ENCODE assay signal across 1 cellular context in genomic region chr9:92963831-92964606, GRCh38.
TF ChIP-seq lines count a peak whose summit lies in the region.

No MANE protein-coding gene starts in this region.

TF ChIP-seq in K562, 482 proteins besides CTCF, POLR2A, EP300 and RAD21 (continued from another document):
- TF ChIP-seq ZNF512 (tag; IDR thresholded peaks at IDR 0.05) = no peak
- no peak for TF ChIP-seq RB1 (IDR thresholded peaks at IDR 0.05; ENCODE audit: low read depth)
- TF ChIP-seq TEAD4 (IDR thresholded peaks at IDR 0.05; ENCODE audit: low read length) = no peak
- TF ChIP-seq TEAD4 (CRISPR knock-in tag; IDR thresholded peaks at IDR 0.05; ENCODE audit: borderline replicate concordance) = no peak
- no peak for TF ChIP-seq CTBP1 (IDR thresholded peaks at IDR 0.05; ENCODE audit: borderline replicate concordance)
- no peak for TF ChIP-seq MCM3 (IDR thresholded peaks at IDR 0.05)
- TF ChIP-seq ZNF140 (CRISPR knock-in tag; IDR thresholded peaks at IDR 0.05) = no peak
- TF ChIP-seq NFE2 (IDR thresholded peaks at IDR 0.05; ENCODE audit: low read depth) = 0 out of 2 replicates have a peak, but pooled peaks have one; percentile 39
- 0 out of 2 replicates have a peak, but pooled peaks have one; percentile 34 for TF ChIP-seq ZNF766 (CRISPR knock-in tag; conservative IDR thresholded peaks at IDR 0.05)
- no peak for TF ChIP-seq ILK (tag; IDR thresholded peaks at IDR 0.05; ENCODE audit: borderline replicate concordance, low read depth)
- TF ChIP-seq E2F5 (CRISPR knock-in tag; IDR thresholded peaks at IDR 0.05) = no peak
- no peak for TF ChIP-seq CEBPZ (IDR thresholded peaks at IDR 0.05; ENCODE audit: borderline replicate concordance, low read depth, low read length)
- TF ChIP-seq ZBTB5 (IDR thresholded peaks at IDR 0.05) = no peak
- TF ChIP-seq ZNF79 (CRISPR knock-in tag; IDR thresholded peaks at IDR 0.05; ENCODE audit: low read depth) = no peak
- no peak for TF ChIP-seq ZNF589 (CRISPR knock-in tag; IDR thresholded peaks at IDR 0.05; ENCODE audit: low read depth)
- no peak for TF ChIP-seq ZNF12 (CRISPR knock-in tag; IDR thresholded peaks at IDR 0.05)
- peak; percentile 17; the same call in 1 of the 2 replicates for TF ChIP-seq SPI1 (IDR thresholded peaks at IDR 0.05; ENCODE audit: borderline replicate concordance, low read depth, low read length)
- no peak for TF ChIP-seq ZNF444 (CRISPR knock-in tag; IDR thresholded peaks at IDR 0.05)
- no peak for TF ChIP-seq ETV1 (tag; conservative IDR thresholded peaks at IDR 0.05; ENCODE audit: low read depth)
- no peak for TF ChIP-seq ZNF507 (tag; conservative IDR thresholded peaks at IDR 0.05)
- TF ChIP-seq CEBPB (tag; IDR thresholded peaks at IDR 0.05) = peak; percentile 86
- TF ChIP-seq KLF1 (tag; IDR thresholded peaks at IDR 0.05) = no peak
- no peak for TF ChIP-seq SRSF1 (IDR thresholded peaks at IDR 0.05; ENCODE audit: low read depth, low read length)
- no peak for TF ChIP-seq SMC3 (conservative IDR thresholded peaks at IDR 0.05; ENCODE audit: insufficient read depth, low read depth, low read length)
- peak; percentile 62 for TF ChIP-seq GABPA (tag; conservative IDR thresholded peaks at IDR 0.05; ENCODE audit: low read depth)
- TF ChIP-seq CBX8 (IDR thresholded peaks at IDR 0.05; ENCODE audit: borderline replicate concordance, extremely low read depth, low read depth, low read length, poor library complexity, severe bottlenecking) = no peak
- peak; percentile 47; the same call in 1 of the 2 replicates for TF ChIP-seq CEBPG (CRISPR knock-in tag; IDR thresholded peaks at IDR 0.05)
- TF ChIP-seq CEBPG (tag; conservative IDR thresholded peaks at IDR 0.05 in 1 of 2, IDR thresholded peaks at IDR 0.05 in 1 of 2) = no peak
- no peak for TF ChIP-seq MTA1 (IDR thresholded peaks at IDR 0.05; ENCODE audit: borderline replicate concordance)
- no peak for TF ChIP-seq GTF3C2 (IDR thresholded peaks at IDR 0.05; ENCODE audit: borderline replicate concordance, extremely low read depth, insufficient read length)
- no peak for TF ChIP-seq GABPB2 (CRISPR knock-in tag; conservative IDR thresholded peaks at IDR 0.05)
- TF ChIP-seq PML (IDR thresholded peaks at IDR 0.05; ENCODE audit: low read length) = no peak
- TF ChIP-seq THRB (CRISPR knock-in tag; conservative IDR thresholded peaks at IDR 0.05) = no peak
- peak; percentile 50; the same call in 1 of the 2 replicates for TF ChIP-seq VEZF1 (CRISPR knock-in tag; IDR thresholded peaks at IDR 0.05)
- TF ChIP-seq CXXC5 (CRISPR knock-in tag; IDR thresholded peaks at IDR 0.05) = no peak
- TF ChIP-seq FOXJ3 (CRISPR knock-in tag; IDR thresholded peaks at IDR 0.05) = no peak
- TF ChIP-seq ZFP30 (CRISPR knock-in tag; IDR thresholded peaks at IDR 0.05; ENCODE audit: borderline replicate concordance) = no peak
- no peak for TF ChIP-seq MED1 (CRISPR knock-in tag; IDR thresholded peaks at IDR 0.05; ENCODE audit: borderline replicate concordance)
- peak in 1 of 3 experiments; percentile 62; a peak in 2 of 6 replicates for TF ChIP-seq ZBTB11 (CRISPR knock-in tag; IDR thresholded peaks at IDR 0.05)
- TF ChIP-seq ADNP (tag; IDR thresholded peaks at IDR 0.05) = no peak
